ENCODE assay signal across 1 cellular context in the genomic region with DNA sequence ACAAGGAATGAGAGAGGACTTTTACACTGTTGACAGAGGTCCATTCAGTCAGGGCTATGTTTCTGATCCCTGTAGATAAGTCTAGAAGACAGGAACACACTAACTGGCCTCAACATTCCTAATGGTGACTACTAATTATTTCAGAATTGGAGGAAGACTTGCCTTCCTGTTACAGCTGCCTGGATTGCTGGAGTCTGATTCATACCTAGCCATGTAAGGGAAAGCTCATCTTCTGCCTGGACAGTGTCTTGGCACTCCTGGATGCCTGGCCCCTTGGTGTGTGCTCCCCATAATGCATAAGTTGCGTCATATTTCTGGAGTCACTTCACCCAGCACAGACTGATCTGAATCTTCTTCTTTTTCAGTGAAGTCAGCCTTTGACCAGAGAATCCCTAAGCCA.
TF ChIP-seq lines count a peak whose summit lies in the region.

No MANE protein-coding gene starts in this region.

TF ChIP-seq in SK-N-SH, 30 proteins besides CTCF, POLR2A, EP300 and RAD21 (continued from another document):
- TF ChIP-seq SMC3 (IDR thresholded peaks at IDR 0.05; ENCODE audit: low read depth, low read length) = no peak
- no peak for TF ChIP-seq CHD2 (IDR thresholded peaks at IDR 0.05; ENCODE audit: low read length, partially characterized antibody)
- peak; percentile 62; the same call in 1 of the 2 replicates for TF ChIP-seq TEAD4 (IDR thresholded peaks at IDR 0.05; ENCODE audit: borderline replicate concordance, insufficient read depth)
- no peak for TF ChIP-seq MEF2A (IDR thresholded peaks at IDR 0.05; ENCODE audit: borderline replicate concordance, low read depth)
- TF ChIP-seq RXRA (IDR thresholded peaks at IDR 0.05; ENCODE audit: borderline replicate concordance, low read depth) = no peak
- TF ChIP-seq SIN3A (IDR thresholded peaks at IDR 0.05; ENCODE audit: borderline replicate concordance, low read depth, low read length) = no peak
- no peak for TF ChIP-seq TAF1 (IDR thresholded peaks at IDR 0.05; ENCODE audit: borderline replicate concordance, low read depth, low read length)
